ENCODE assay signal across 8 cellular contexts in genomic region chr12:108629824-108630476, GRCh38.
DNase-seq lines count a peak whose midpoint lies in the region; ATAC-seq and TF ChIP-seq lines count a peak whose summit lies in the region.

No MANE protein-coding gene starts in this region.

- H3K9ac ChIP-seq in HUES48 (ENCODE audit: low read depth, low read length), result no peak overlapping the region

- ATAC-seq in HG02763 (IDR thresholded peaks at IDR 0.05; ENCODE audit: unreplicated experiment), result no peak
- no peak for ATAC-seq in HG02759 (IDR thresholded peaks at IDR 0.05; ENCODE audit: unreplicated experiment)

- H3K36me3 ChIP-seq in HUES48 (ENCODE audit: control insufficient read depth, insufficient read depth, low read length), result no peaks in the 10 kb centered on the region
- H3K36me3 ChIP-seq in neutrophil, result peaks cover 53% of the 10 kb centered on the region
- no peaks in the 10 kb centered on the region for H3K36me3 ChIP-seq in HAP-1 (replicated peaks)

- H3K4me1 ChIP-seq in HUES48 (ENCODE audit: control insufficient read depth, insufficient read depth, low read length) (peaks cover 16% of the 10 kb centered on the region), neutrophil (ENCODE audit: control insufficient read depth in 1 of 2, insufficient read depth in 1 of 2, low read depth in 1 of 2, low read length in 1 of 2) (peaks cover 59 to 91% of the 10 kb centered on the region in 2 experiments), HAP-1 (no peaks in the 10 kb centered on the region)

- H3K27me3 ChIP-seq in HUES48 (ENCODE audit: control insufficient read depth, insufficient read depth, low read length), result no peaks in the 10 kb centered on the region
- no peaks in the 10 kb centered on the region for H3K27me3 ChIP-seq in neutrophil
- H3K27me3 ChIP-seq in HAP-1 (ENCODE audit: low read depth), result no peaks in the 10 kb centered on the region

- no peak overlapping the region for H3K4me3 ChIP-seq in HUES48 (ENCODE audit: low read depth, low read length)
- H3K4me3 ChIP-seq in neutrophil (ENCODE audit: low read depth in 1 of 2, low read length in 1 of 2), result peak overlapping the region; percentile 76 to 91
- no peak overlapping the region for H3K4me3 ChIP-seq in HAP-1

- no peaks in the 10 kb centered on the region for H3K9me3 ChIP-seq in HUES48 (ENCODE audit: control insufficient read depth, insufficient read depth, low read length)
- H3K9me3 ChIP-seq in neutrophil, result no peaks in the 10 kb centered on the region
- no peaks in the 10 kb centered on the region for H3K9me3 ChIP-seq in HAP-1

- TF ChIP-seq CTCF in neutrophil (IDR thresholded peaks at IDR 0.05), result no peak

- in situ Hi-C loops in HAP-1 (cut with MboI; ENCODE audit: low sequenced_read_pairs), result no loop called here

- DNase-seq in activated CD4-positive, CD25-positive, alpha-beta regulatory T cell treated with anti-CD3 and anti-CD28 coated beads, Interleukin-2, amount 50 U/mL, for 72 hours, result peak; percentile 57
- DNase-seq in effector CD8-positive, alpha-beta T cell (lab: John Stamatoyannopoulos, UW), result peak; percentile 29
- DNase-seq in HAP-1 (ENCODE audit: low spot score in 2 of 2) (no peak), NOMO-1 treated with dmso at 0.1 percent for 144 hours (lab: John Stamatoyannopoulos, UW; ENCODE audit: unreplicated experiment) (no peak)

- H3K27ac ChIP-seq in HUES48 (ENCODE audit: low read depth, low read length) (peak overlapping the region; percentile 8), neutrophil (peak overlapping the region; percentile 98)

Comparison
In these comparisons a context has a peak if more than half of its experiments do, and no peak if none do; other contexts are left out.
1. H3K4me3 ChIP-seq: peak in neutrophil (2 of 2); none in HUES48 (single experiment) and HAP-1 (single experiment).
2. DNase-seq: peak in activated CD4-positive, CD25-positive, alpha-beta regulatory T cell treated with anti-CD3 and anti-CD28 coated beads, Interleukin-2, amount 50 U/mL, for 72 hours (single experiment) and effector CD8-positive, alpha-beta T cell (single experiment); none in HAP-1 (0 of 2) and NOMO-1 treated with dmso at 0.1 percent for 144 hours (single experiment).